Comparison of ENCODE assay signal across 1 cellular context in genomic region chr15:90192961-90193786, GRCh38.
TF ChIP-seq lines count a peak whose summit lies in the region.

No MANE protein-coding gene starts in this region.

TF ChIP-seq in GM23338, 12 proteins besides CTCF, POLR2A, EP300 and RAD21 (continued from another document):
- TF ChIP-seq ZNF462 (CRISPR knock-in tag; IDR thresholded peaks at IDR 0.05), result no peak
- no peak for TF ChIP-seq ETS1 (IDR thresholded peaks at IDR 0.05)
- TF ChIP-seq ZNF114 (CRISPR knock-in tag; IDR thresholded peaks at IDR 0.05), result no peak
TF ChIP-seq in GM23338: peak in this region for 0.
